ENCODE assay signal across 8 cellular contexts in the genomic region with DNA sequence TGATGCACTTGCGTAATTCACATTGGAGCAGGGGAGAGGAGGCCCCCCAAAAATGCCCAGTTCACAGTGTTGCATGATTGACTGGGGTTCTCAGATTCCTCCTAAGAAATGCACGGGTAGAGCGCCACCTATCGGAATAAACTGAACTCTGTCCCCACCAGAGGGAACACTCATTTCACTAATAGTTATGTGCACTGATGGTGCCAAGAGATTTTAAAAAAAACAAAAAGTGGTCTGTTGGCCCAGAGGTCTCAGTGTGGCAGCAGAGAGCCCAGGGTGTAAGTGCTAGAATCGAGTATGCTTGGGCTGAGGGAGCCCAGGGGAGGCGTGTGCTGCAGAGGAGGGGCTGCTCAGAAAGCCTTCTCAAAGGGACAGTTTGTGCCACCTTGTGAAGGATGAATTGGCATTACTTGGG. TPM values are rescaled to one million over a fixed set of nuclear protein-coding genes. Genes with fewer than 3 reads are reported as not detected.
DNase-seq lines count a peak whose midpoint lies in the region; ATAC-seq and TF ChIP-seq lines count a peak whose summit lies in the region.

No MANE protein-coding gene starts in this region.

- intact Hi-C loops in body of pancreas (cut with DNase I), result no loop called here

- H3K9me3 ChIP-seq in MM.1S (replicated peaks; ENCODE audit: insufficient read depth, low read length) (no peaks in the 10 kb centered on the region), body of pancreas (no peaks in the 10 kb centered on the region)

- DNase-seq in DMS 273 (lab: John Stamatoyannopoulos, UW; ENCODE audit: unreplicated experiment) (peak; percentile 75), DMS 273 treated with DMSO at 0.1 percent for 48 hours (lab: John Stamatoyannopoulos, UW) (no peak), MM.1S (peak; percentile 60), T-helper 9 cell (peak; percentile 43), body of pancreas (peak; percentile 40 to 54 (median 45)), inferior parietal cortex (ENCODE audit: extremely low spot score) (peak; percentile 78)
- DNase-seq in stimulated activated CD4-positive, alpha-beta T cell treated with anti-CD3 and anti-CD28 coated beads, Interleukin-2, amount 100 ng/mL, for 24 hours, result peak; percentile 57 to 68

- no peak overlapping the region for H3K4me2 ChIP-seq in MM.1S (ENCODE audit: low read depth, low read length)

- ATAC-seq in body of pancreas (no peak), GM19397 (IDR thresholded peaks at IDR 0.05; ENCODE audit: unreplicated experiment) (no peak)

- no peaks in the 10 kb centered on the region for H3K9me2 ChIP-seq in MM.1S (replicated peaks; ENCODE audit: insufficient read depth, low read length)

- H3K79me2 ChIP-seq in MM.1S (ENCODE audit: low read length), result no peaks in the 10 kb centered on the region

- H2AFZ ChIP-seq in MM.1S (ENCODE audit: low read length), result no peak overlapping the region

- no peaks in the 10 kb centered on the region for H3F3A ChIP-seq in MM.1S (ENCODE audit: insufficient read depth, low read length)

- no peak overlapping the region for H3K9ac ChIP-seq in MM.1S (ENCODE audit: low read length)

- no peak for TF ChIP-seq POLR2A in body of pancreas (IDR thresholded peaks at IDR 0.05)

- H3K4me1 ChIP-seq in MM.1S (ENCODE audit: low read length) (no peaks in the 10 kb centered on the region), body of pancreas (peaks cover under 1% of the 10 kb centered on the region)

- no peak overlapping the region for H3K4me3 ChIP-seq in MM.1S (ENCODE audit: low read length)
- H3K4me3 ChIP-seq in body of pancreas, result no peak overlapping the region

- H3K27ac ChIP-seq in MM.1S (ENCODE audit: low read length), result no peak overlapping the region
- H3K27ac ChIP-seq in body of pancreas, result no peak overlapping the region

- H3K27me3 ChIP-seq in MM.1S (replicated peaks; ENCODE audit: insufficient read depth, low read length) (no peaks in the 10 kb centered on the region), body of pancreas (no peaks in the 10 kb centered on the region)

- H3K36me3 ChIP-seq in MM.1S (replicated peaks; ENCODE audit: insufficient read depth, low read length) (no peaks in the 10 kb centered on the region), body of pancreas (replicated peaks in 1 of 2; ENCODE audit: insufficient read depth in 1 of 2, low read depth in 2 of 2) (peaks cover 0 to 31% of the 10 kb centered on the region in 2 donors)

- TF ChIP-seq CTCF in MM.1S (IDR thresholded peaks at IDR 0.05; ENCODE audit: low read length) (peak; percentile 84), body of pancreas (IDR thresholded peaks at IDR 0.05) (peak; percentile 39 to 84 (median 64))

- WGBS in body of pancreas, 2 donors, result 28 to 40% methylated on average over 6 of the region's 6 CpGs

- H4K20me1 ChIP-seq in MM.1S (ENCODE audit: insufficient read depth, low read length), result no peaks in the 10 kb centered on the region

RNA-seq across cellular contexts. Expression of a gene that starts 6.9 kb away (rescaled TPM):
- 10 to 100 TPM; 40.9 to 67.5 TPM for total RNA-seq in body of pancreas

RNA-seq across cellular contexts. Expression of a gene that starts 21.0 kb away (rescaled TPM):
- 100 to 1,000 TPM in 1 of 2 donors, 10 to 100 TPM in 1; 76.8 to 114 TPM for total RNA-seq in body of pancreas

RNA-seq across cellular contexts. Expression of a gene that starts 51.3 kb away (rescaled TPM):
- total RNA-seq in body of pancreas, result not detected
